ENCODE assay signal across 8 cellular contexts in genomic region chr10:70169011-70169410, GRCh38. TPM values are rescaled to one million over a fixed set of nuclear protein-coding genes. Genes with fewer than 3 reads are reported as not detected.
DNase-seq lines count a peak whose midpoint lies in the region; ATAC-seq and TF ChIP-seq lines count a peak whose summit lies in the region.

No MANE protein-coding gene starts in this region.

- TF ChIP-seq CTCF in HFFc6 (IDR thresholded peaks at IDR 0.05) (no peak), WTC11 (IDR thresholded peaks at IDR 0.05) (no peak), glutamatergic neuron (IDR thresholded peaks at IDR 0.05; ENCODE audit: partially characterized antibody, unreplicated experiment) (no peak), GM20000 (IDR thresholded peaks at IDR 0.05; ENCODE audit: extremely low read depth, missing control alignments) (no peak)

- H3K9me3 Mint-ChIP-seq in HFFc6, result peaks cover 4% of the 10 kb centered on the region
- no peaks in the 10 kb centered on the region for H3K9me3 Mint-ChIP-seq in WTC11
- peaks cover 2% of the 10 kb centered on the region for H3K9me3 Mint-ChIP-seq in glutamatergic neuron (ENCODE audit: unreplicated experiment)

- peak overlapping the region; percentile 98 for H3K4me3 Mint-ChIP-seq in HFFc6
- H3K4me3 Mint-ChIP-seq in WTC11, result peak overlapping the region; percentile 94
- peak overlapping the region; percentile 98 for H3K4me3 Mint-ChIP-seq in glutamatergic neuron (ENCODE audit: unreplicated experiment)

- POLR2A ChIA-PET in WTC11 (lab: Charles Lee), result no interaction called here

- CTCF ChIA-PET in WTC11 (lab: Charles Lee), result no interaction called here

- H3K27ac Mint-ChIP-seq in HFFc6 (peak overlapping the region; percentile 97), WTC11 (no peak overlapping the region; the same call in 1 of the 2 replicates), glutamatergic neuron (ENCODE audit: unreplicated experiment) (peak overlapping the region; percentile 96)

- peak overlapping the region; percentile 61 to 97 (median 85) for H3K4me3 ChIP-seq in skin epidermis

- H3K27ac ChIP-seq in skin epidermis, result peak overlapping the region in 12 of 21 experiments; percentile 12 to 98 (median 92)

- H3K36me3 Mint-ChIP-seq in HFFc6 (ENCODE audit: low read depth) (peaks cover 36% of the 10 kb centered on the region), WTC11 (peaks cover 10% of the 10 kb centered on the region), glutamatergic neuron (ENCODE audit: unreplicated experiment) (no peaks in the 10 kb centered on the region)

- ATAC-seq in WTC11, result no peak
- ATAC-seq in activated CD4-positive, CD25-positive, alpha-beta regulatory T cell treated with anti-CD3 and anti-CD28 coated beads, Interleukin-2, amount 50 U/mL, for 24 hours, result no peak

- H3K4me1 Mint-ChIP-seq in HFFc6 (ENCODE audit: low read depth) (peaks cover 55% of the 10 kb centered on the region), WTC11 (peaks cover 17% of the 10 kb centered on the region), glutamatergic neuron (ENCODE audit: low read depth, unreplicated experiment) (peaks cover 11% of the 10 kb centered on the region)

- no peak for DNase-seq in HFFc6
- no peak for DNase-seq in WTC11 (ENCODE audit: low spot score)
- DNase-seq in glutamatergic neuron, result no peak
- no peak for DNase-seq in GM20000 (ENCODE audit: low spot score)
- DNase-seq in SW 1271 (lab: John Stamatoyannopoulos, UW), result no peak
- no peak for DNase-seq in NCI-H1930 (lab: John Stamatoyannopoulos, UW)

- H3K27me3 Mint-ChIP-seq in HFFc6 (ENCODE audit: insufficient read depth) (no peaks in the 10 kb centered on the region; the same call in 1 of the 2 replicates), WTC11 (ENCODE audit: low read depth) (no peaks in the 10 kb centered on the region), glutamatergic neuron (ENCODE audit: unreplicated experiment) (no peaks in the 10 kb centered on the region)

TF ChIP-seq in WTC11, 78 proteins besides CTCF, POLR2A, EP300 and RAD21:
- no peak for TF ChIP-seq ELF4 (CRISPR knock-in tag; IDR thresholded peaks at IDR 0.05; ENCODE audit: low read depth)
- no peak for TF ChIP-seq TEAD4 (CRISPR knock-in tag; IDR thresholded peaks at IDR 0.05)
- TF ChIP-seq NFYB (CRISPR knock-in tag; conservative IDR thresholded peaks at IDR 0.05; ENCODE audit: low read depth), result no peak
- no peak for TF ChIP-seq ERG (CRISPR knock-in tag; IDR thresholded peaks at IDR 0.05)
- no peak for TF ChIP-seq FOXJ3 (CRISPR knock-in tag; IDR thresholded peaks at IDR 0.05; ENCODE audit: borderline replicate concordance)
- no peak for TF ChIP-seq ZNF512 (CRISPR knock-in tag; IDR thresholded peaks at IDR 0.05; ENCODE audit: borderline replicate concordance)

RNA-seq across cellular contexts. Expression of gene SAR1A, which starts 1.3 kb away (rescaled TPM):
- 100 to 1,000 TPM; 203 to 231 (median 215) TPM for total RNA-seq in HFFc6 (2021; fragmentation: NEBNext Ultra II Directional; extraction: Animal tissue kit (Norgen Biotek cat#: 25700))
- total RNA-seq in WTC11 (2021) (102 to 111 TPM (median 109 TPM) in 3 replicates), glutamatergic neuron (ENCODE audit: unreplicated experiment) (87.8 TPM)

RNA-seq across cellular contexts. Expression of gene TYSND1, which starts 22.5 kb away (rescaled TPM):
- total RNA-seq in HFFc6 (2021; fragmentation: NEBNext Ultra II Directional; extraction: Animal tissue kit (Norgen Biotek cat#: 25700)), result 1 to 10 TPM; 4.6 to 5.7 (median 4.9) TPM
- total RNA-seq in WTC11 (2021), result 18.9 to 21.3 TPM (median 20.7 TPM) in 3 replicates
- total RNA-seq in glutamatergic neuron (ENCODE audit: unreplicated experiment), result 1.9 TPM

RNA-seq across cellular contexts. Expression of gene AIFM2, which starts 36.4 kb away (rescaled TPM):
- 10 to 100 TPM in 3 of 6 experiments, 1 to 10 TPM in 3; 5.1 to 12.3 (median 10.4) TPM for total RNA-seq in HFFc6 (2021; fragmentation: NEBNext Ultra II Directional; extraction: Animal tissue kit (Norgen Biotek cat#: 25700))
- total RNA-seq in WTC11 (2021) (4.4 to 5.2 TPM (median 4.6 TPM) in 3 replicates), glutamatergic neuron (ENCODE audit: unreplicated experiment) (0.74 TPM)
